3 cellular contexts compared by ENCODE assay signal in genomic region chr10:72659694-72660093, GRCh38.
A peak's percentile ranks its signal among the peaks of the same experiment; 100 is the strongest.
TF ChIP-seq lines count a peak whose summit lies in the region.

No MANE protein-coding gene starts in this region.

TF ChIP-seq in HepG2, 621 proteins besides CTCF, POLR2A, EP300 and RAD21 (continues in another document):
- TF ChIP-seq ZNF362 (CRISPR knock-in tag; IDR thresholded peaks at IDR 0.05; ENCODE audit: borderline replicate concordance) (peak; percentile 39; the same call in 1 of the 2 replicates), ZNF20 (CRISPR knock-in tag; IDR thresholded peaks at IDR 0.05) (no peak), MBNL3 (CRISPR knock-in tag; conservative IDR thresholded peaks at IDR 0.05) (no peak), ZNF264 (CRISPR knock-in tag; IDR thresholded peaks at IDR 0.05) (no peak), ZNF598 (CRISPR knock-in tag; IDR thresholded peaks at IDR 0.05; ENCODE audit: borderline replicate concordance) (no peak), DPF2 (CRISPR knock-in tag; IDR thresholded peaks at IDR 0.05; ENCODE audit: borderline replicate concordance, low read depth) (no peak), NPAS2 (CRISPR knock-in tag; IDR thresholded peaks at IDR 0.05; ENCODE audit: borderline replicate concordance) (no peak), ZNF280B (CRISPR knock-in tag; IDR thresholded peaks at IDR 0.05; ENCODE audit: borderline replicate concordance) (no peak), MAZ (IDR thresholded peaks at IDR 0.05; ENCODE audit: borderline replicate concordance, low read depth, low read length) (no peak), MAZ (CRISPR knock-in tag; IDR thresholded peaks at IDR 0.05; ENCODE audit: low read depth) (no peak), MAFF (IDR thresholded peaks at IDR 0.05; ENCODE audit: low read depth, low read length) (peak; percentile 40; the same call in 1 of the 2 replicates), TERF1 (CRISPR knock-in tag; IDR thresholded peaks at IDR 0.05) (no peak), POLR2AphosphoS5 (IDR thresholded peaks at IDR 0.05; ENCODE audit: low read depth, low read length) (no peak), MAFG (CRISPR knock-in tag; IDR thresholded peaks at IDR 0.05) (peak; percentile 67), ZNF546 (CRISPR knock-in tag; conservative IDR thresholded peaks at IDR 0.05) (no peak), SOX5 (CRISPR knock-in tag; IDR thresholded peaks at IDR 0.05; ENCODE audit: borderline replicate concordance) (no peak), ZBTB7B (CRISPR knock-in tag; IDR thresholded peaks at IDR 0.05) (no peak), ZNF205 (CRISPR knock-in tag; IDR thresholded peaks at IDR 0.05) (no peak), ZNF577 (CRISPR knock-in tag; IDR thresholded peaks at IDR 0.05; ENCODE audit: borderline replicate concordance, low read depth) (no peak), STAG1 (CRISPR knock-in tag; IDR thresholded peaks at IDR 0.05) (no peak), MTF2 (CRISPR knock-in tag; IDR thresholded peaks at IDR 0.05; ENCODE audit: borderline replicate concordance) (no peak), ZNF552 (CRISPR knock-in tag; IDR thresholded peaks at IDR 0.05; ENCODE audit: borderline replicate concordance) (no peak), NR2F1 (CRISPR knock-in tag; IDR thresholded peaks at IDR 0.05) (peak; percentile 49 to 52; a peak in 2 of 4 replicates), ZNF703 (CRISPR knock-in tag; IDR thresholded peaks at IDR 0.05; ENCODE audit: borderline replicate concordance) (no peak)

TF ChIP-seq in IMR-90, 13 proteins besides CTCF, POLR2A, EP300 and RAD21:
- peak; percentile 70 for TF ChIP-seq NFE2L2 (IDR thresholded peaks at IDR 0.05; ENCODE audit: low read depth, low read length)
- TF ChIP-seq BHLHE40 (IDR thresholded peaks at IDR 0.05; ENCODE audit: low read depth, low read length): no peak
- TF ChIP-seq ELK1 (IDR thresholded peaks at IDR 0.05; ENCODE audit: borderline replicate concordance, low read depth, low read length): no peak

TF ChIP-seq in H1, 55 proteins besides CTCF, POLR2A, EP300 and RAD21:
- no peak for TF ChIP-seq EGR1 (IDR thresholded peaks at IDR 0.05; ENCODE audit: borderline replicate concordance, low read depth, low read length)
- no peak for TF ChIP-seq TAF1 (IDR thresholded peaks at IDR 0.05; ENCODE audit: low read depth, low read length)
- no peak for TF ChIP-seq SP4 (IDR thresholded peaks at IDR 0.05; ENCODE audit: low read length)
- no peak for TF ChIP-seq RXRA (IDR thresholded peaks at IDR 0.05; ENCODE audit: insufficient read depth, low read depth, low read length)
- TF ChIP-seq BACH1 (IDR thresholded peaks at IDR 0.05; ENCODE audit: low read length): peak; percentile 92
- no peak for TF ChIP-seq NRF1 (IDR thresholded peaks at IDR 0.05; ENCODE audit: low read depth, low read length)
- TF ChIP-seq KDM5A (IDR thresholded peaks at IDR 0.05; ENCODE audit: low read length): no peak
- no peak for TF ChIP-seq CREB1 (IDR thresholded peaks at IDR 0.05)
- no peak for TF ChIP-seq ATF3 (IDR thresholded peaks at IDR 0.05; ENCODE audit: insufficient read depth, low read depth, low read length)
- TF ChIP-seq E2F6 (IDR thresholded peaks at IDR 0.05): peak; percentile 41; the same call in 1 of the 2 replicates
- 0 out of 2 replicates have a peak, but pooled peaks have one; percentile 19 for TF ChIP-seq MAX (IDR thresholded peaks at IDR 0.05)
- TF ChIP-seq MAFK (IDR thresholded peaks at IDR 0.05; ENCODE audit: low read depth, low read length): peak; percentile 77
